ENCODE assay signal across 6 cellular contexts in genomic region chr16:17705847-17706246, GRCh38.
"Had no signal": no experiment of that assay in that cellular context is flagged by ENCODE, and none has a peak within 500 bp of the region (broad histone marks: within the 10 kb centered on the region; RNA-seq: fewer than 3 reads in every experiment).

No MANE protein-coding gene starts in this region.

- DNase-seq: IMR-90, KBM-7, KG1 had no signal

- H3K4me3 ChIP-seq: K562 had no signal

- H3K27ac ChIP-seq: HL-60 had no signal

- ATAC-seq: HepG2, K562 had no signal
